ENCODE assay signal across 21 cellular contexts in the genomic region with DNA sequence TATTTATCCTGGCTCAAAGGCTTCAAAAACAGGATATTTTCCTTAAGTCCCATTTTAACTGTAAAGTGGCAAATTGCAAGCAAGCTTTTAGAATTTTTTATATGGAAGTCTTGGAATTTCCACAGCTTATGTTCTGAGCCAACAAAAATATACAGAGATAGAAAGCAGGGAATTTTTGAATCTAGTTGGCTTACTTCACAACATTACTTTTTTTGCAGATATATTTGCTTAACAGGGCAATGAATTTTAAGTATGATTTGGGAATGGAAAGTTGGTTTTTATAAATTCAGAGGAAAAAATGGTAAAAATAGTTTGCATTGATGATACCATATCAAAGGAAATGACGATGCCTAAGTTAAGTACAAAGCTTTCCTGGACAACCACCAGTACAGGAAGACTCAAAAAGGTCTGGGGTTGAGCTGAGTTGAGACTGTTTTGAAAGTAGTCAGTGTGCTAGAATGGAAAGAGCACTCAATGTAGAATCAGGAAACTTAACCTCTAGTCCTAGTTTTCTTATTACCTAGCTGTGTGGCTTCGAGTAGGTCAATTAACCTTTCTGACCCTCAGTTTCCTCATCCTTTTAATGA. TPM values are rescaled to one million over a fixed set of nuclear protein-coding genes. Genes with fewer than 3 reads are reported as not detected.
DNase-seq lines count a peak whose midpoint lies in the region; TF ChIP-seq lines count a peak whose summit lies in the region.
"Had no signal": no experiment of that assay in that cellular context is flagged by ENCODE, and none has a peak within 500 bp of the region (broad histone marks: within the 10 kb centered on the region; RNA-seq: fewer than 3 reads in every experiment).

No MANE protein-coding gene starts in this region.

- DNase-seq in SJSA1 (ENCODE audit: low read depth in 1 of 2, low spot score in 2 of 2) (peak in 1 of 2 experiments; percentile 59), ascending aorta (ENCODE audit: low spot score in 2 of 2) (no peak), fibroblast of peridontal ligament (ENCODE audit: extremely low read depth) (peak; percentile 89), NCI-H2196 (lab: John Stamatoyannopoulos, UW; ENCODE audit: unreplicated experiment) (no peak), NCI-H1105 treated with DMSO at 0.1 percent for 48 hours (lab: John Stamatoyannopoulos, UW) (no peak)
- DNase-seq in activated effector memory CD4-positive, alpha-beta T cell treated with anti-CD3 and anti-CD28 coated beads, Interleukin-2, amount 50 U/mL, for 16 hours, result no peak
- DNase-seq: activated CD4-positive, alpha-beta T cell treated with anti-CD3 and anti-CD28 coated beads for 1 hour; activated naive CD4-positive, alpha-beta T cell treated with anti-CD3 and anti-CD28 coated beads, Interleukin-2, amount 50 U/mL, for 16 hours; activated T-cell treated with anti-CD3 and anti-CD28 coated beads, Interleukin-2, amount 50 U/mL, for 48 hours; Calu3; gastrocnemius medialis; kidney; mesenchymal stem cell; NCI-H1105; NCI-H2081 treated with DMSO at 0.1 percent for 48 hours; NCI-H446 treated with DMSO at 0.1 percent for 48 hours; nucleus accumbens; SHP77 treated with DMSO at 0.1 percent for 48 hours; T-helper 1 cell had no signal

- no peaks in the 10 kb centered on the region for H3K27me3 ChIP-seq in SJSA1 (replicated peaks)
- no peaks in the 10 kb centered on the region for H3K27me3 ChIP-seq in ascending aorta
- H3K27me3 ChIP-seq in parathyroid adenoma (ENCODE audit: control insufficient read depth, insufficient read depth, low read length), result no peaks in the 10 kb centered on the region
- H3K27me3 ChIP-seq: gastrocnemius medialis had no signal

- H3K4me3 ChIP-seq in SJSA1 (no peak overlapping the region), ascending aorta (no peak overlapping the region), parathyroid adenoma (ENCODE audit: low read depth, low read length) (no peak overlapping the region)
- H3K4me3 ChIP-seq: gastrocnemius medialis had no signal

- H3K9me3 ChIP-seq in SJSA1 (replicated peaks), result no peaks in the 10 kb centered on the region
- no peaks in the 10 kb centered on the region for H3K9me3 ChIP-seq in ascending aorta
- H3K9me3 ChIP-seq in parathyroid adenoma (ENCODE audit: control insufficient read depth, low read length), result no peaks in the 10 kb centered on the region
- H3K9me3 ChIP-seq: gastrocnemius medialis had no signal

- no peak for TF ChIP-seq CTCF in ascending aorta (IDR thresholded peaks at IDR 0.05)
- no peak for TF ChIP-seq CTCF in parathyroid adenoma (IDR thresholded peaks at IDR 0.05)

- H3K4me1 ChIP-seq in SJSA1 (replicated peaks), result peaks cover 62% of the 10 kb centered on the region
- H3K4me1 ChIP-seq in ascending aorta, result peaks cover 0 to 16% of the 10 kb centered on the region in 2 donors
- no peaks in the 10 kb centered on the region for H3K4me1 ChIP-seq in parathyroid adenoma
- H3K4me1 ChIP-seq: gastrocnemius medialis had no signal

- H3K4me2 ChIP-seq in parathyroid adenoma (ENCODE audit: low read length), result no peak overlapping the region

- no peaks in the 10 kb centered on the region for H3K79me2 ChIP-seq in parathyroid adenoma

- no peak overlapping the region for H2AFZ ChIP-seq in parathyroid adenoma

- H3K9ac ChIP-seq in parathyroid adenoma, result no peak overlapping the region

- H3K27ac ChIP-seq in SJSA1, result peak overlapping the region; percentile 1; the same call in 1 of the 2 replicates
- H3K27ac ChIP-seq in ascending aorta, result peak overlapping the region; percentile 39 to 52
- H3K27ac ChIP-seq in parathyroid adenoma, result peak overlapping the region; percentile 39
- H3K27ac ChIP-seq: C4-2B, gastrocnemius medialis had no signal

- no peaks in the 10 kb centered on the region for H3K36me3 ChIP-seq in SJSA1
- H3K36me3 ChIP-seq in ascending aorta, result no peaks in the 10 kb centered on the region
- no peaks in the 10 kb centered on the region for H3K36me3 ChIP-seq in parathyroid adenoma (ENCODE audit: control insufficient read depth, insufficient read depth, low read length)
- H3K36me3 ChIP-seq: gastrocnemius medialis had no signal

- intact Hi-C loops in ascending aorta (cut with DNase I), result no loop called here

RNA-seq across cellular contexts. Expression of gene VCAM1, which starts 11.0 kb away (rescaled TPM):
- total RNA-seq in SJSA1 (2014; rRNA removed; shearing (Covaris generic)), result 11.0 and 15.1 TPM in 2 replicates
- total RNA-seq in ascending aorta, result 9.8 TPM
